ENCODE assay signal across 9 cellular contexts in genomic region chr2:72864500-72864899, GRCh38. TPM values are rescaled to one million over a fixed set of nuclear protein-coding genes. Genes with fewer than 3 reads are reported as not detected.
DNase-seq lines count a peak whose midpoint lies in the region; ATAC-seq and TF ChIP-seq lines count a peak whose summit lies in the region.
"Had no signal": no experiment of that assay in that cellular context is flagged by ENCODE, and none has a peak within 500 bp of the region (broad histone marks: within the 10 kb centered on the region; RNA-seq: fewer than 3 reads in every experiment).

No MANE protein-coding gene starts in this region.

- intact Hi-C loops in lower leg skin (cut with DNase I; ENCODE audit: low total_unique reads), result loop anchor here (5.0 kb wide), 1 partner anchor 92 kb away; no protein-coding TSS in a partner anchor

- 32 to 49% methylated on average over 2 of the region's 2 CpGs for WGBS in lower leg skin, 2 donors

- ATAC-seq in GM19025 (IDR thresholded peaks at IDR 0.05; ENCODE audit: low read depth, unreplicated experiment) (peak; percentile 47), HG03432 (IDR thresholded peaks at IDR 0.05; ENCODE audit: unreplicated experiment) (peak; percentile 74), left lobe of liver (no peak)

- no peak for TF ChIP-seq CTCF in lower leg skin (IDR thresholded peaks at IDR 0.05)

- peak; percentile 62 for DNase-seq in Daoy (ENCODE audit: low read depth)
- DNase-seq in dermis blood vessel endothelial cell, result peak; percentile 45
- DNase-seq in lower leg skin (ENCODE audit: low spot score in 2 of 2), result no peak
- DNase-seq in HuH-7.5 (ENCODE audit: low spot score), result no peak
- DNase-seq in activated CD4-positive, alpha-beta T cell treated with anti-CD3 and anti-CD28 coated beads, Interleukin-2, amount 50 U/mL, for 1 hour, result no peak
- no peak for DNase-seq in left lobe of liver (ENCODE audit: low spot score)

- no peak overlapping the region for H3K4me3 ChIP-seq in lower leg skin (ENCODE audit: low read depth, poor library complexity, severe bottlenecking)

- no peak for TF ChIP-seq POLR2A in lower leg skin (IDR thresholded peaks at IDR 0.05)

RNA-seq across cellular contexts. Expression of gene SPR, which starts 22.7 kb away (rescaled TPM):
- total RNA-seq in Daoy (2014; rRNA removed; shearing (Covaris generic)), result 33.7 and 39.1 TPM in 2 replicates
- total RNA-seq in dermis blood vessel endothelial cell, result 51.7 and 52.4 TPM in 2 replicates
- 10 to 100 TPM in 3 of 4 donors, 1 to 10 TPM in 1; 8.0 to 20.3 (median 15.0) TPM for total RNA-seq in lower leg skin
- 64.5 TPM for total RNA-seq in left lobe of liver

RNA-seq across cellular contexts. Expression of gene EXOC6B, which starts 38.7 kb away (rescaled TPM):
- total RNA-seq in Daoy (2014; rRNA removed; shearing (Covaris generic)), result 7.6 and 15.7 TPM in 2 replicates
- 23.3 and 45.7 TPM in 2 replicates for total RNA-seq in dermis blood vessel endothelial cell
- 100 to 1,000 TPM in 3 of 4 donors, 10 to 100 TPM in 1; 85.8 to 164 (median 103) TPM for total RNA-seq in lower leg skin
- 9.1 TPM for total RNA-seq in left lobe of liver

RNA-seq across cellular contexts. Expression of gene EMX1, which starts 52.8 kb away (rescaled TPM):
- 0.06 and 0.29 TPM in 2 replicates for total RNA-seq in Daoy (2014; rRNA removed; shearing (Covaris generic))
- total RNA-seq in dermis blood vessel endothelial cell (not detected in 2 replicates), lower leg skin (under 1 TPM in 1 of 4 donors, not detected in 3; 0.26 TPM), left lobe of liver (0.20 TPM)
- total RNA-seq: activated T-helper 2 cell treated with anti-CD3 and anti-CD28 coated beads, Interferon-gamma antibody, Interleukin-2, Interleukin-4, amounts not matched to agents 10 μg/mL and 5 μg/mL and 100 μg/mL, durations not matched to agents 14 hours and 24 hours and 36 hours had no signal

Comparison
In these comparisons a context has a peak if more than half of its experiments do, and no peak if none do; other contexts are left out.
1. DNase-seq: peak in Daoy (single experiment) and dermis blood vessel endothelial cell (single experiment); none in lower leg skin (0 of 2), HuH-7.5 (single experiment), activated CD4-positive, alpha-beta T cell treated with anti-CD3 and anti-CD28 coated beads, Interleukin-2, amount 50 U/mL, for 1 hour (single experiment) and left lobe of liver (single experiment).